In the genomic region with DNA sequence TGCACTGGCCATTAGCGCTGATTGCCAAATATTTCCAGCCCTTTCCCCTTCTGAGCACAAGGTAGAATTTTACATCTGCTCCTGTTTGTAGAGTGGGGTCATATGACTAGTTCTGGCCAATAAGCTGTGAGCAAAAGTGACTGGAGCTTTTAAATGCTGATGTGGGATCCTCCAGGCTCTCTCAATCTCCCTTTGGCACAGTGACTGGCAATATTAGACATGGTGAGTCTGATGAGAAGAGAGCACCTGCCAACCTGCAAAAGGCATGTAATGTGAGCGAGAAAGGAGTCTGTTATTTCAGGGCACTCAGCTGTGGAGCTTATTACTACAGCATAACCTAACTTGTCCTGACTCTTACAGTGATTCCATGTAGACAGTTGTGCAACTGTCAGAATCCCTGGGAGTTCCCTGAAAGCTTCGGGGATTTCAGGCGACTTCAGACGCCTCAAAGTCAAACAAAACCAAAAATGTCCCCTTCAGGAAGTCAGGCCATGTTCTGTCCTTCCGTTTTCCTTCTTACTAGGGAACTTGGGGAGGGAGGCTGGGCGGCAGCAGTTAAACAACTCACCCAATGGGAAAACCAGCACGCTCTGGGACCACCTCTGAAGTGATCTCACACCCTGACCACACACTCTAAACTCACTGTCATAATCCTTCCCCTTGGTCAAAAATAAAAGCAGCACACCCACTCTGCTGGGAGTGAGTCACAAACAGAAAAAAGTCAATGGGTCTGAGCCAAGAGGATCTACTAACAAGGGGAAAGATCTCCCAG, we compare ENCODE assay signal across 9 cellular contexts. TPM values are rescaled to one million over a fixed set of nuclear protein-coding genes. Genes with fewer than 3 reads are reported as not detected.
A peak's percentile ranks its signal among the peaks of the same experiment; 100 is the strongest.
DNase-seq lines count a peak whose midpoint lies in the region; ATAC-seq and TF ChIP-seq lines count a peak whose summit lies in the region.
"Had no signal": no experiment of that assay in that cellular context is flagged by ENCODE, and none has a peak within 500 bp of the region (broad histone marks: within the 10 kb centered on the region; RNA-seq: fewer than 3 reads in every experiment).

No MANE protein-coding gene starts in this region.

- no peak for TF ChIP-seq CTCF in CD8-positive, alpha-beta T cell (IDR thresholded peaks at IDR 0.05)
- TF ChIP-seq CTCF in heart left ventricle (IDR thresholded peaks at IDR 0.05), result no peak
- no peak for TF ChIP-seq CTCF in colonic mucosa (IDR thresholded peaks at IDR 0.05)

- WGBS in heart left ventricle, 4 donors, result 47 to 63% (median 51%) methylated on average over 8 of the region's 8 CpGs

- H3K4me1 Mint-ChIP-seq in CD8-positive, alpha-beta T cell (ENCODE audit: low read depth), result peaks cover 40% of the 10 kb centered on the region
- peaks cover 44% of the 10 kb centered on the region for H3K4me1 Mint-ChIP-seq in activated CD8-positive, alpha-beta T cell treated with anti-CD3 and anti-CD28 coated beads, Interleukin-2, amount 10 ng/mL, durations not matched to agents 7 days and 5 days (ENCODE audit: low read depth)

- peaks cover 9% of the 10 kb centered on the region for H3K36me3 Mint-ChIP-seq in CD8-positive, alpha-beta T cell
- peaks cover 19% of the 10 kb centered on the region for H3K36me3 Mint-ChIP-seq in activated CD8-positive, alpha-beta T cell treated with anti-CD3 and anti-CD28 coated beads, Interleukin-2, amount 10 ng/mL, durations not matched to agents 7 days and 5 days (ENCODE audit: low read depth)

- H3K9me3 ChIP-seq in CD8-positive, alpha-beta T cell (ENCODE audit: low read length), result no peaks in the 10 kb centered on the region
- H3K9me3 ChIP-seq in heart left ventricle (no peaks in the 10 kb centered on the region), colonic mucosa (no peaks in the 10 kb centered on the region)

- H3K27ac ChIP-seq in CD8-positive, alpha-beta T cell (ENCODE audit: low read depth, low read length), result no peak overlapping the region
- H3K27ac ChIP-seq in heart left ventricle (peak overlapping the region in 9 of 12 donors; percentile 4 to 60 (median 33)), colonic mucosa (no peak overlapping the region)

- H3K9me3 Mint-ChIP-seq in CD8-positive, alpha-beta T cell, result no peaks in the 10 kb centered on the region
- no peaks in the 10 kb centered on the region for H3K9me3 Mint-ChIP-seq in activated CD8-positive, alpha-beta T cell treated with anti-CD3 and anti-CD28 coated beads, Interleukin-2, amount 10 ng/mL, durations not matched to agents 7 days and 5 days (ENCODE audit: insufficient read depth)

- H3K4me3 Mint-ChIP-seq in CD8-positive, alpha-beta T cell, result no peak overlapping the region
- H3K4me3 Mint-ChIP-seq in activated CD8-positive, alpha-beta T cell treated with anti-CD3 and anti-CD28 coated beads, Interleukin-2, amount 10 ng/mL, durations not matched to agents 7 days and 5 days, result peak overlapping the region; percentile 9

- no peak overlapping the region for H3K9ac ChIP-seq in colonic mucosa (ENCODE audit: low read depth in 2 of 2, low read length in 2 of 2)

- H3K36me3 ChIP-seq in CD8-positive, alpha-beta T cell (ENCODE audit: insufficient read depth, low read length), result no peaks in the 10 kb centered on the region
- no peaks in the 10 kb centered on the region for H3K36me3 ChIP-seq in heart left ventricle
- H3K36me3 ChIP-seq in colonic mucosa, result no peaks in the 10 kb centered on the region

- no peak for TF ChIP-seq POLR2A in heart left ventricle (IDR thresholded peaks at IDR 0.05)

- peak in 2 of 7 experiments; percentile 13 to 30 for DNase-seq in CD8-positive, alpha-beta T cell
- DNase-seq in HS-27A (ENCODE audit: low read depth) (peak; percentile 92), heart left ventricle (peak in 4 of 5 donors; percentile 60 to 71 (median 62)), NCI-H146 (lab: John Stamatoyannopoulos, UW) (no peak), colonic mucosa (no peak)
- peak; percentile 56 for DNase-seq in activated CD8-positive, alpha-beta T cell treated with anti-CD3 and anti-CD28 coated beads, Interleukin-2, amount 10 ng/mL, durations not matched to agents 7 days and 5 days
- DNase-seq in stimulated activated CD8-positive, alpha-beta memory T cell treated with anti-CD3 and anti-CD28 coated beads, Interleukin-7, amount 100 ng/mL, for 48 hours (ENCODE audit: extremely low read depth in 1 of 2, low read depth in 1 of 2), result peak; percentile 38 to 71

- intact Hi-C loops in CD8-positive, alpha-beta T cell (cut with DNase I, micrococcal nuclease), result no loop called here
- intact Hi-C loops in heart left ventricle (cut with DNase I) (no loop called here), colonic mucosa (cut with DNase I) (no loop called here)

- CTCF ChIA-PET in CD8-positive, alpha-beta T cell (lab: Charles Lee), result interaction anchor here (1.1 to 2.0 kb wide), 3 partner anchors 13 to 42 kb away, joined by 4 to 8 read pairs (median 7); no protein-coding TSS in a partner anchor
- CTCF ChIA-PET in activated CD8-positive, alpha-beta T cell treated with anti-CD3 and anti-CD28 coated beads, Interleukin-2, amount 10 ng/mL, durations not matched to agents 7 days and 5 days (lab: Charles Lee), result interaction anchor here (1.0 to 2.8 kb wide), 8 partner anchors 9 to 155 kb away, joined by 3 to 14 read pairs (median 4); partner anchors contain the start of gene IKBKE

- H3K27me3 Mint-ChIP-seq in CD8-positive, alpha-beta T cell (ENCODE audit: low read depth), result no peaks in the 10 kb centered on the region
- peaks cover 10% of the 10 kb centered on the region for H3K27me3 Mint-ChIP-seq in activated CD8-positive, alpha-beta T cell treated with anti-CD3 and anti-CD28 coated beads, Interleukin-2, amount 10 ng/mL, durations not matched to agents 7 days and 5 days (ENCODE audit: low read depth)

- ATAC-seq in CD8-positive, alpha-beta T cell, result peak; percentile 28
- peak; percentile 25 for ATAC-seq in GM19468 (IDR thresholded peaks at IDR 0.05; ENCODE audit: extremely low read depth, unreplicated experiment)
- peak; percentile 22 for ATAC-seq in activated CD8-positive, alpha-beta T cell treated with anti-CD3 and anti-CD28 coated beads, Interleukin-2, amount 10 ng/mL, durations not matched to agents 7 days and 5 days
- ATAC-seq in heart left ventricle, result peak; percentile 28 to 76 (median 70)

- H3K4me1 ChIP-seq in CD8-positive, alpha-beta T cell (ENCODE audit: insufficient read depth, low read length), result peaks cover 9% of the 10 kb centered on the region
- H3K4me1 ChIP-seq in heart left ventricle (peaks cover 0 to 66% (median 33%) of the 10 kb centered on the region in 12 donors), colonic mucosa (no peaks in the 10 kb centered on the region)

- H3K27ac Mint-ChIP-seq in CD8-positive, alpha-beta T cell, result peak overlapping the region; percentile 63
- H3K27ac Mint-ChIP-seq in activated CD8-positive, alpha-beta T cell treated with anti-CD3 and anti-CD28 coated beads, Interleukin-2, amount 10 ng/mL, durations not matched to agents 7 days and 5 days, result peak overlapping the region; percentile 53

- POLR2A ChIA-PET in CD8-positive, alpha-beta T cell (lab: Charles Lee), result interaction anchor here (0.6 to 1.3 kb wide), 4 partner anchors 21 to 60 kb away, joined by 3 to 4 read pairs (median 3); no protein-coding TSS in a partner anchor
- POLR2A ChIA-PET in activated CD8-positive, alpha-beta T cell treated with anti-CD3 and anti-CD28 coated beads, Interleukin-2, amount 10 ng/mL, durations not matched to agents 7 days and 5 days (lab: Charles Lee), result interaction anchor here (0.7 to 1.2 kb wide), 5 partner anchors 9 to 77 kb away, joined by 3 to 4 read pairs (median 3); no protein-coding TSS in a partner anchor

- H3K27me3 ChIP-seq in CD8-positive, alpha-beta T cell (ENCODE audit: insufficient read depth, low read length), result no peaks in the 10 kb centered on the region
- H3K27me3 ChIP-seq in heart left ventricle (peaks cover 0 to 18% (median 0%) of the 10 kb centered on the region in 9 donors), colonic mucosa (peaks cover 16% of the 10 kb centered on the region)

- no peak overlapping the region for H3K4me3 ChIP-seq in CD8-positive, alpha-beta T cell (ENCODE audit: low read depth, low read length)
- no peak overlapping the region for H3K4me3 ChIP-seq in heart left ventricle
- no peak overlapping the region for H3K4me3 ChIP-seq in colonic mucosa

RNA-seq across cellular contexts. Expression of gene RASSF5, which starts 3.6 kb away (rescaled TPM):
- total RNA-seq in CD8-positive, alpha-beta T cell, result 100 to 1,000 TPM; 209 to 213 TPM
- total RNA-seq in activated CD8-positive, alpha-beta T cell treated with anti-CD3 and anti-CD28 coated beads, Interleukin-2, amount 10 ng/mL, durations not matched to agents 7 days and 5 days, result 100 to 1,000 TPM; 192 to 195 TPM
- 10 to 100 TPM in 2 of 9 donors, 1 to 10 TPM in 7; 3.2 to 27.4 (median 5.8) TPM for total RNA-seq in heart left ventricle
- polyA plus RNA-seq in heart left ventricle, result 1 to 10 TPM; 1.3 to 1.8 TPM
- 1 to 10 TPM; 4.9 to 5.4 TPM for total RNA-seq in colonic mucosa

RNA-seq across cellular contexts. Expression of gene IKBKE, which starts 33.5 kb away (rescaled TPM):
- 10 to 100 TPM; 24.6 to 25.2 TPM for total RNA-seq in CD8-positive, alpha-beta T cell
- 10 to 100 TPM; 68.3 to 70.1 TPM for total RNA-seq in activated CD8-positive, alpha-beta T cell treated with anti-CD3 and anti-CD28 coated beads, Interleukin-2, amount 10 ng/mL, durations not matched to agents 7 days and 5 days
- 10 to 100 TPM in 1 of 9 donors, 1 to 10 TPM in 6, under 1 TPM in 2; 0.62 to 10.8 (median 1.1) TPM for total RNA-seq in heart left ventricle
- polyA plus RNA-seq in heart left ventricle, result under 1 TPM; 0.27 to 0.97 TPM
- total RNA-seq in colonic mucosa, result 10 to 100 TPM; 15.9 to 28.4 TPM
- polyA plus RNA-seq: neural cell had no signal

Comparison
In these comparisons a context has a peak if more than half of its experiments do, and no peak if none do; other contexts are left out.
1. DNase-seq: peak in HS-27A (single experiment), activated CD8-positive, alpha-beta T cell treated with anti-CD3 and anti-CD28 coated beads, Interleukin-2, amount 10 ng/mL, durations not matched to agents 7 days and 5 days (single experiment), heart left ventricle (4 of 5) and stimulated activated CD8-positive, alpha-beta memory T cell treated with anti-CD3 and anti-CD28 coated beads, Interleukin-7, amount 100 ng/mL, for 48 hours (2 of 2); none in NCI-H146 (single experiment) and colonic mucosa (single experiment).
2. H3K27ac ChIP-seq: peak in heart left ventricle (9 of 12); none in CD8-positive, alpha-beta T cell (single experiment) and colonic mucosa (single experiment).
3. RNA of gene RASSF5, which starts 3.6 kb away (total RNA-seq): 209 to 213 TPM in CD8-positive, alpha-beta T cell and 192 to 195 TPM in activated CD8-positive, alpha-beta T cell treated with anti-CD3 and anti-CD28 coated beads, Interleukin-2, amount 10 ng/mL, durations not matched to agents 7 days and 5 days; 3.2 to 27.4 TPM in heart left ventricle and 4.9 to 5.4 TPM in colonic mucosa; every median in the first group is over 4 times any median in the second.
4. Peak in every context shown above with its lines, with median percentiles within 50 percentile points of each other: ATAC-seq.